8 cellular contexts compared by ENCODE assay signal in the genomic region with DNA sequence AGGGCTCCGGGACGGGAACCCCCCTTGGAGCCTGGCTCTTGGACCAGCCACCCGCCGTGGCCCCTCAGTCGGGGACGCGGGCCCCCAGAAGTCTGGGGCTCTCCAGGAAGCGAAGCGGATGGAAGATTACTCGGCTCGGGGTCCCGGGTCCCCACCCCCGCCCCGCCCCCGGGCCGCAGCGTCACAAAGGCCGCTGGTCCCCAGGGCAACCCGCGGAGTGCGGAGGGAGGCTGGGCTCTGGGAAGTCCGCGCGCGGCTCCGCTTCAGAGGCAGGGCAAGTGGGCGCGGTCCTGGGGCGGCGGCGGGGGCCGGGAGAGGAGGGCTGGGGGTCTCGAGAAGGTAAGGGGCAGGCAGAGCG. TPM values are rescaled to one million over a fixed set of nuclear protein-coding genes. Genes with fewer than 3 reads are reported as not detected.
DNase-seq lines count a peak whose midpoint lies in the region; ATAC-seq and TF ChIP-seq lines count a peak whose summit lies in the region.

A gene with protein sequence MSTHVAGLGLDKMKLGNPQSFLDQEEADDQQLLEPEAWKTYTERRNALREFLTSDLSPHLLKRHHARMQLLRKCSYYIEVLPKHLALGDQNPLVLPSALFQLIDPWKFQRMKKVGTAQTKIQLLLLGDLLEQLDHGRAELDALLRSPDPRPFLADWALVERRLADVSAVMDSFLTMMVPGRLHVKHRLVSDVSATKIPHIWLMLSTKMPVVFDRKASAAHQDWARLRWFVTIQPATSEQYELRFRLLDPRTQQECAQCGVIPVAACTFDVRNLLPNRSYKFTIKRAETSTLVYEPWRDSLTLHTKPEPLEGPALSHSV (plus strand): TSS at position 227 of the 358 bp plus-strand sequence. CDS start 1,505 bp downstream, outside the sequence.

- H3K27me3 ChIP-seq in HUES48 (ENCODE audit: control insufficient read depth, insufficient read depth, low read length) = no peaks in the 10 kb centered on the region
- H3K27me3 ChIP-seq in psoas muscle (ENCODE audit: insufficient read depth in 3 of 3, low read length in 2 of 3) = peaks cover 0 to 57% (median 19%) of the 10 kb centered on the region in 3 donors

- peak within 1 kb of the TSS; percentile 77 for H3K27ac ChIP-seq in HUES48 (ENCODE audit: low read depth, low read length)
- no peak within 1 kb of the TSS for H3K27ac ChIP-seq in psoas muscle
- H3K27ac ChIP-seq in substantia nigra (ENCODE audit: low read depth, low read length, poor library complexity, severe bottlenecking) = no peak within 1 kb of the TSS

- H3K9ac ChIP-seq in HUES48 (ENCODE audit: low read depth, low read length) = peak within 1 kb of the TSS; percentile 16; the same call in 1 of the 2 replicates

- H3K4me3 ChIP-seq in HUES48 (ENCODE audit: low read depth, low read length) (peak within 1 kb of the TSS; percentile 87), foreskin fibroblast (ENCODE audit: low read depth in 1 of 2, low read length in 2 of 2) (peak within 1 kb of the TSS; percentile 63), psoas muscle (peak within 1 kb of the TSS; percentile 67)

- TF ChIP-seq CTCF in foreskin fibroblast (IDR thresholded peaks at IDR 0.05; ENCODE audit: low read depth, low read length) (no peak), psoas muscle (IDR thresholded peaks at IDR 0.05) (no peak)

- no peaks in the 10 kb centered on the region for H3K9me3 Mint-ChIP-seq in activated CD8-positive, alpha-beta T cell treated with anti-CD3 and anti-CD28 coated beads, Interleukin-2, amount 10 ng/mL, durations not matched to agents 7 days and 5 days (ENCODE audit: insufficient read depth)

- H3K4me3 Mint-ChIP-seq in activated CD8-positive, alpha-beta T cell treated with anti-CD3 and anti-CD28 coated beads, Interleukin-2, amount 10 ng/mL, durations not matched to agents 7 days and 5 days = peak within 1 kb of the TSS; percentile 63

- peaks cover 14% of the 10 kb centered on the region for H3K27me3 Mint-ChIP-seq in activated CD8-positive, alpha-beta T cell treated with anti-CD3 and anti-CD28 coated beads, Interleukin-2, amount 10 ng/mL, durations not matched to agents 7 days and 5 days (ENCODE audit: low read depth)

- peaks cover 17% of the 10 kb centered on the region for H3K4me1 ChIP-seq in HUES48 (ENCODE audit: control insufficient read depth, insufficient read depth, low read length)
- no peaks in the 10 kb centered on the region for H3K4me1 ChIP-seq in psoas muscle

- H3K36me3 ChIP-seq in HUES48 (ENCODE audit: control insufficient read depth, insufficient read depth, low read length) (no peaks in the 10 kb centered on the region), psoas muscle (ENCODE audit: insufficient read depth in 1 of 2, low read depth in 1 of 2) (peaks cover 0 to 3% of the 10 kb centered on the region in 2 donors)

- POLR2A ChIA-PET in activated CD8-positive, alpha-beta T cell treated with anti-CD3 and anti-CD28 coated beads, Interleukin-2, amount 10 ng/mL, durations not matched to agents 7 days and 5 days (lab: Charles Lee) = interaction anchor here (0.9 kb wide), 1 partner anchor 20 kb away, joined by 3 read pairs; a partner anchor contains a TSS

- 4 to 8% (median 5%) methylated on average over 18 to 34 of the region's 34 CpGs for WGBS in psoas muscle, 3 donors

- CTCF ChIA-PET in activated CD8-positive, alpha-beta T cell treated with anti-CD3 and anti-CD28 coated beads, Interleukin-2, amount 10 ng/mL, durations not matched to agents 7 days and 5 days (lab: Charles Lee) = no interaction called here

- no peaks in the 10 kb centered on the region for H3K9me3 ChIP-seq in HUES48 (ENCODE audit: control insufficient read depth, insufficient read depth, low read length)
- H3K9me3 ChIP-seq in psoas muscle = no peaks in the 10 kb centered on the region

- intact Hi-C loops in psoas muscle (cut with DNase I) = no loop called here

- ATAC-seq in activated CD8-positive, alpha-beta T cell treated with anti-CD3 and anti-CD28 coated beads, Interleukin-2, amount 10 ng/mL, durations not matched to agents 7 days and 5 days = peak; percentile 10
- peak in 2 of 4 donors; percentile 17 to 23 for ATAC-seq in psoas muscle

- H3K27ac Mint-ChIP-seq in activated CD8-positive, alpha-beta T cell treated with anti-CD3 and anti-CD28 coated beads, Interleukin-2, amount 10 ng/mL, durations not matched to agents 7 days and 5 days = peak within 1 kb of the TSS; percentile 91

- DNase-seq in NCI-H2196 (lab: John Stamatoyannopoulos, UW; ENCODE audit: unreplicated experiment) (peak; percentile 35), NCI-H2196 treated with DMSO at 0.1 percent for 48 hours (lab: John Stamatoyannopoulos, UW; ENCODE audit: unreplicated experiment) (no peak), foreskin fibroblast (peak in 1 of 2 donors; percentile 61), psoas muscle (peak in 1 of 2 donors; percentile 61), NCI-H524 treated with DMSO at 0.1 percent for 48 hours (lab: John Stamatoyannopoulos, UW) (no peak), substantia nigra (lab: John Stamatoyannopoulos, UW) (no peak)
- peak; percentile 44 for DNase-seq in activated CD8-positive, alpha-beta T cell treated with anti-CD3 and anti-CD28 coated beads, Interleukin-2, amount 10 ng/mL, durations not matched to agents 7 days and 5 days

- H3K4me1 Mint-ChIP-seq in activated CD8-positive, alpha-beta T cell treated with anti-CD3 and anti-CD28 coated beads, Interleukin-2, amount 10 ng/mL, durations not matched to agents 7 days and 5 days (ENCODE audit: low read depth) = peaks cover 21% of the 10 kb centered on the region

- peaks cover 7% of the 10 kb centered on the region for H3K36me3 Mint-ChIP-seq in activated CD8-positive, alpha-beta T cell treated with anti-CD3 and anti-CD28 coated beads, Interleukin-2, amount 10 ng/mL, durations not matched to agents 7 days and 5 days (ENCODE audit: low read depth)

RNA-seq across cellular contexts. Expression of the gene that starts here (rescaled TPM):
- under 1 TPM; 0.26 to 0.29 TPM for total RNA-seq in activated CD8-positive, alpha-beta T cell treated with anti-CD3 and anti-CD28 coated beads, Interleukin-2, amount 10 ng/mL, durations not matched to agents 7 days and 5 days
- total RNA-seq in psoas muscle = under 1 TPM in 1 of 4 donors, not detected in 3; 0.14 TPM
- polyA plus RNA-seq in psoas muscle = under 1 TPM in 2 of 3 donors, not detected in 1; 0.07 to 0.08 TPM

Comparison
In these comparisons a context has a peak if more than half of its experiments do, and no peak if none do; other contexts are left out.
1. Peak in DNase-seq and ATAC-seq in activated CD8-positive, alpha-beta T cell treated with anti-CD3 and anti-CD28 coated beads, Interleukin-2, amount 10 ng/mL, durations not matched to agents 7 days and 5 days; RNA of the gene not detected or under 1 TPM.